Comparison of ENCODE assay signal across 19 cellular contexts in genomic region chr5:79503794-79504495, GRCh38. TPM values are rescaled to one million over a fixed set of nuclear protein-coding genes. Genes with fewer than 3 reads are reported as not detected.
A peak's percentile ranks its signal among the peaks of the same experiment; 100 is the strongest.
DNase-seq lines count a peak whose midpoint lies in the region; ATAC-seq, FAIRE-seq and TF ChIP-seq lines count a peak whose summit lies in the region.
"Had no signal": no experiment of that assay in that cellular context is flagged by ENCODE, and none has a peak within 500 bp of the region (broad histone marks: within the 10 kb centered on the region; RNA-seq: fewer than 3 reads in every experiment).

No MANE protein-coding gene starts in this region.

- H3K9me2 ChIP-seq in Loucy (replicated peaks; ENCODE audit: low read depth, low read length), result no peaks in the 10 kb centered on the region

- H3K9me3 ChIP-seq in Loucy (ENCODE audit: insufficient read depth, low read depth, low read length) (no peaks in the 10 kb centered on the region), iPS-18a (ENCODE audit: control insufficient read depth, low read depth, low read length) (no peaks in the 10 kb centered on the region), colonic mucosa (no peaks in the 10 kb centered on the region)
- H3K9me3 ChIP-seq: breast epithelium, heart left ventricle, lower lobe of right lung, right atrium auricular region had no signal

- DNase-seq in ELR (ENCODE audit: low read depth) (peak; percentile 76), bronchial epithelial cell (ENCODE audit: low read depth) (peak; percentile 75), NCI-H1930 (lab: John Stamatoyannopoulos, UW) (no peak), islet precursor cell (no peak), colonic mucosa (no peak)
- DNase-seq: activated CD4-positive, alpha-beta T cell treated with anti-CD3 and anti-CD28 coated beads for 4 hours; activated CD8-positive, alpha-beta memory T cell treated with anti-CD3 and anti-CD28 coated beads, Interleukin-2, amount 50 U/mL, for 4 hours; activated effector memory CD4-positive, alpha-beta T cell treated with Interleukin-2 at 50 U/mL for 16 hours; AML-193; heart left ventricle; lower lobe of right lung; stimulated activated naive B cell treated with anti-CD40 and anti-IgM and Interleukin-4, amounts not matched to agents 10 μg/mL and 1 μg/mL and 100 μg/mL, for 72 hours had no signal

- no peaks in the 10 kb centered on the region for H3K36me3 ChIP-seq in Loucy (ENCODE audit: insufficient read depth, low read length)
- no peaks in the 10 kb centered on the region for H3K36me3 ChIP-seq in bronchial epithelial cell (ENCODE audit: control insufficient read depth, insufficient read depth, low read length)
- no peaks in the 10 kb centered on the region for H3K36me3 ChIP-seq in iPS-18a (ENCODE audit: control insufficient read depth, low read depth, low read length)
- H3K36me3 ChIP-seq in colonic mucosa, result no peaks in the 10 kb centered on the region
- H3K36me3 ChIP-seq: breast epithelium, heart left ventricle, lower lobe of right lung, right atrium auricular region had no signal

- peaks cover 6% of the 10 kb centered on the region for H4K20me1 ChIP-seq in Loucy (ENCODE audit: insufficient read depth, low read length, poor library complexity, severe bottlenecking)

- peak overlapping the region; percentile 9 for H3K4me3 ChIP-seq in Loucy (ENCODE audit: low read length, poor library complexity, severe bottlenecking)
- H3K4me3 ChIP-seq in bronchial epithelial cell (ENCODE audit: low read depth, low read length), result no peak overlapping the region
- no peak overlapping the region for H3K4me3 ChIP-seq in iPS-18a (ENCODE audit: low read length)
- no peak overlapping the region for H3K4me3 ChIP-seq in colonic mucosa
- H3K4me3 ChIP-seq: breast epithelium, heart left ventricle, lower lobe of right lung, right atrium auricular region had no signal

- intact Hi-C loops in colonic mucosa (cut with DNase I), result no loop called here

- H2AFZ ChIP-seq in Loucy (ENCODE audit: low read length), result no peak overlapping the region

- H3K4me2 ChIP-seq in Loucy (ENCODE audit: low read depth, low read length, poor library complexity, severe bottlenecking), result peak overlapping the region; percentile 51

- H3K4me1 ChIP-seq in Loucy (ENCODE audit: insufficient read depth, low read length, poor library complexity, severe bottlenecking) (peaks cover 56% of the 10 kb centered on the region), iPS-18a (ENCODE audit: control insufficient read depth, low read depth, low read length) (peaks cover 19% of the 10 kb centered on the region), colonic mucosa (no peaks in the 10 kb centered on the region)
- H3K4me1 ChIP-seq: breast epithelium, lower lobe of right lung had no signal

- peaks cover 48% of the 10 kb centered on the region for H3K79me2 ChIP-seq in Loucy (ENCODE audit: insufficient read depth, low read length)

- peaks cover 10% of the 10 kb centered on the region; the same call in 1 of the 2 replicates for H3F3A ChIP-seq in Loucy (ENCODE audit: low read depth)

- TF ChIP-seq CTCF in Loucy (conservative IDR thresholded peaks at IDR 0.05; ENCODE audit: low read length) (no peak), bronchial epithelial cell (IDR thresholded peaks at IDR 0.05; ENCODE audit: insufficient read depth, low read length, severe bottlenecking) (no peak), colonic mucosa (IDR thresholded peaks at IDR 0.05) (no peak)

- peak overlapping the region; percentile 4 for H3K27ac ChIP-seq in iPS-18a (ENCODE audit: low read length)
- H3K27ac ChIP-seq in colonic mucosa, result no peak overlapping the region
- H3K27ac ChIP-seq: breast epithelium, lower lobe of right lung, right atrium auricular region had no signal

- no peak overlapping the region for H3K9ac ChIP-seq in Loucy (ENCODE audit: low read depth, low read length, poor library complexity, severe bottlenecking)
- H3K9ac ChIP-seq in iPS-18a (ENCODE audit: low read length), result no peak overlapping the region
- H3K9ac ChIP-seq in colonic mucosa (ENCODE audit: low read depth in 2 of 2, low read length in 2 of 2), result no peak overlapping the region

- no peak for ATAC-seq in HG03280 (IDR thresholded peaks at IDR 0.05; ENCODE audit: unreplicated experiment)
- ATAC-seq: esophagus mucosa; heart left ventricle; lower lobe of right lung; stimulated activated naive B cell treated with anti-CD40 and anti-IgM and Interleukin-4, amounts not matched to agents 10 μg/mL and 1 μg/mL and 100 μg/mL, for 72 hours had no signal

- no peaks in the 10 kb centered on the region for H3K27me3 ChIP-seq in Loucy (ENCODE audit: insufficient read depth, low read length, poor library complexity, severe bottlenecking)
- no peaks in the 10 kb centered on the region for H3K27me3 ChIP-seq in bronchial epithelial cell (ENCODE audit: control insufficient read depth, insufficient read depth, low read length)
- H3K27me3 ChIP-seq in iPS-18a (ENCODE audit: control insufficient read depth, insufficient read depth, low read length), result no peaks in the 10 kb centered on the region
- no peaks in the 10 kb centered on the region for H3K27me3 ChIP-seq in colonic mucosa
- H3K27me3 ChIP-seq: breast epithelium, heart left ventricle, right atrium auricular region had no signal

- FAIRE-seq in bronchial epithelial cell (lab: Jason Lieb, UNC), result no peak
- FAIRE-seq: islet of Langerhans had no signal

RNA-seq across cellular contexts. Expression of gene HOMER1, which starts 10.0 kb away (rescaled TPM):
- total RNA-seq in bronchial epithelial cell, result 20.5 and 40.3 TPM in 2 replicates
- 1 to 10 TPM in 1 of 2 donors, under 1 TPM in 1; 0.99 to 2.3 TPM for total RNA-seq in colonic mucosa

Comparison
In these comparisons a context has a peak if more than half of its experiments do, and no peak if none do; other contexts are left out.
1. DNase-seq: peak in ELR (single experiment) and bronchial epithelial cell (single experiment); none in NCI-H1930 (0 of 2), islet precursor cell (single experiment) and colonic mucosa (single experiment).